1 cellular context compared by ENCODE assay signal in the genomic region with DNA sequence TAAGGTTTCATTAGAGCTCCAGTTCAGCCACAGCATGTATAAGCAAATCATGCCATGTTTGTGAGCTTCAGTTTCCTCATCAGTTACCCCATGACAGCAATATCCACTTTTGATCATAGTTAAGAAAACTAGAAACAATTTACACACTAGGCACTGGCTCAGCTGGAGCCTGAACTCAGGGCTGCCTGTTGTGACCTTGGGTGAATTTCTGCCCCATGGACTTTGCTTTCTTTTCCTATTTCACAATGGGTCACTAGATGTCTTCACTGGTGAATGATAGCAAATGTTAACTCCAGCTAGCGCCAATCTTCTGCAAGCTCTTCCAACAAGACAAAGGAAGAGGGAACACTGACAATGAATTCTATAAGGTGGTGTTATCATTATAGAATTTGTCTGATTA.
TF ChIP-seq lines count a peak whose summit lies in the region.

No MANE protein-coding gene starts in this region.

TF ChIP-seq in HepG2, 621 proteins besides CTCF, POLR2A, EP300 and RAD21 (continued from another document and continues in another):
- TF ChIP-seq ZBTB34 (CRISPR knock-in tag; IDR thresholded peaks at IDR 0.05) (no peak), NR2F1 (CRISPR knock-in tag; IDR thresholded peaks at IDR 0.05) (peak; percentile 64 to 70; a peak in 3 of 4 replicates), MIXL1 (CRISPR knock-in tag; IDR thresholded peaks at IDR 0.05) (0 out of 2 replicates have a peak, but pooled peaks have one; percentile 26), ZNF839 (CRISPR knock-in tag; IDR thresholded peaks at IDR 0.05; ENCODE audit: borderline replicate concordance) (no peak), TERF1 (CRISPR knock-in tag; IDR thresholded peaks at IDR 0.05) (no peak), KMT2B (CRISPR knock-in tag; IDR thresholded peaks at IDR 0.05) (no peak), ZNF629 (CRISPR knock-in tag; conservative IDR thresholded peaks at IDR 0.05) (peak; percentile 32; the same call in 1 of the 2 replicates), ZNF891 (CRISPR knock-in tag; IDR thresholded peaks at IDR 0.05) (no peak), PHF21A (CRISPR knock-in tag; IDR thresholded peaks at IDR 0.05) (peak; percentile 29; the same call in 1 of the 2 replicates), HES4 (CRISPR knock-in tag; IDR thresholded peaks at IDR 0.05; ENCODE audit: borderline replicate concordance) (no peak), TBP (CRISPR knock-in tag; IDR thresholded peaks at IDR 0.05) (no peak), PHB2 (IDR thresholded peaks at IDR 0.05; ENCODE audit: partially characterized antibody) (no peak), GFI1 (CRISPR knock-in tag; IDR thresholded peaks at IDR 0.05; ENCODE audit: borderline replicate concordance) (0 out of 2 replicates have a peak, but pooled peaks have one; percentile 48), IKZF4 (CRISPR knock-in tag; IDR thresholded peaks at IDR 0.05; ENCODE audit: borderline replicate concordance, low read depth, not compliant biosample characterization) (no peak), ATF2 (CRISPR knock-in tag; IDR thresholded peaks at IDR 0.05) (peak; percentile 44; the same call in 1 of the 2 replicates), ZNF549 (CRISPR knock-in tag; IDR thresholded peaks at IDR 0.05) (no peak), ZNF772 (CRISPR knock-in tag; IDR thresholded peaks at IDR 0.05) (no peak), ZKSCAN8 (CRISPR knock-in tag; IDR thresholded peaks at IDR 0.05; ENCODE audit: borderline replicate concordance) (no peak), ZNF235 (CRISPR knock-in tag; IDR thresholded peaks at IDR 0.05; ENCODE audit: borderline replicate concordance) (no peak), MXD1 (CRISPR knock-in tag; IDR thresholded peaks at IDR 0.05) (no peak), RXRB (CRISPR knock-in tag; IDR thresholded peaks at IDR 0.05; ENCODE audit: borderline replicate concordance) (peak; percentile 62), ZFP37 (CRISPR knock-in tag; IDR thresholded peaks at IDR 0.05; ENCODE audit: borderline replicate concordance) (no peak), MTA3 (CRISPR knock-in tag; IDR thresholded peaks at IDR 0.05) (no peak), PAF1 (CRISPR knock-in tag; IDR thresholded peaks at IDR 0.05) (no peak), ZSCAN9 (CRISPR knock-in tag; IDR thresholded peaks at IDR 0.05; ENCODE audit: borderline replicate concordance) (no peak), ZNF644 (CRISPR knock-in tag; IDR thresholded peaks at IDR 0.05; ENCODE audit: low read depth) (peak; percentile 69; the same call in 1 of the 2 replicates), MED13 (CRISPR knock-in tag; IDR thresholded peaks at IDR 0.05) (no peak), FOSL1 (CRISPR knock-in tag; IDR thresholded peaks at IDR 0.05; ENCODE audit: borderline replicate concordance) (no peak), TBX2 (CRISPR knock-in tag; IDR thresholded peaks at IDR 0.05; ENCODE audit: borderline replicate concordance) (no peak), KDM4B (CRISPR knock-in tag; IDR thresholded peaks at IDR 0.05) (no peak)
- TF ChIP-seq, protein P1, sequence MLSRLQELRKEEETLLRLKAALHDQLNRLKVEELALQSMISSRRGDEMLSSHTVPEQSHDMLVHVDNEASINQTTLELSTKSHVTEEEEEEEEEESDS (CRISPR knock-in tag; IDR thresholded peaks at IDR 0.05; ENCODE audit: borderline replicate concordance): no peak
- TF ChIP-seq, protein P2, sequence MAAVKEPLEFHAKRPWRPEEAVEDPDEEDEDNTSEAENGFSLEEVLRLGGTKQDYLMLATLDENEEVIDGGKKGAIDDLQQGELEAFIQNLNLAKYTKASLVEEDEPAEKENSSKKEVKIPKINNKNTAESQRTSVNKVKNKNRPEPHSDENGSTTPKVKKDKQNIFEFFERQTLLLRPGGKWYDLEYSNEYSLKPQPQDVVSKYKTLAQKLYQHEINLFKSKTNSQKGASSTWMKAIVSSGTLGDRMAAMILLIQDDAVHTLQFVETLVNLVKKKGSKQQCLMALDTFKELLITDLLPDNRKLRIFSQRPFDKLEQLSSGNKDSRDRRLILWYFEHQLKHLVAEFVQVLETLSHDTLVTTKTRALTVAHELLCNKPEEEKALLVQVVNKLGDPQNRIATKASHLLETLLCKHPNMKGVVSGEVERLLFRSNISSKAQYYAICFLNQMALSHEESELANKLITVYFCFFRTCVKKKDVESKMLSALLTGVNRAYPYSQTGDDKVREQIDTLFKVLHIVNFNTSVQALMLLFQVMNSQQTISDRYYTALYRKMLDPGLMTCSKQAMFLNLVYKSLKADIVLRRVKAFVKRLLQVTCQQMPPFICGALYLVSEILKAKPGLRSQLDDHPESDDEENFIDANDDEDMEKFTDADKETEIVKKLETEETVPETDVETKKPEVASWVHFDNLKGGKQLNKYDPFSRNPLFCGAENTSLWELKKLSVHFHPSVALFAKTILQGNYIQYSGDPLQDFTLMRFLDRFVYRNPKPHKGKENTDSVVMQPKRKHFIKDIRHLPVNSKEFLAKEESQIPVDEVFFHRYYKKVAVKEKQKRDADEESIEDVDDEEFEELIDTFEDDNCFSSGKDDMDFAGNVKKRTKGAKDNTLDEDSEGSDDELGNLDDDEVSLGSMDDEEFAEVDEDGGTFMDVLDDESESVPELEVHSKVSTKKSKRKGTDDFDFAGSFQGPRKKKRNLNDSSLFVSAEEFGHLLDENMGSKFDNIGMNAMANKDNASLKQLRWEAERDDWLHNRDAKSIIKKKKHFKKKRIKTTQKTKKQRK (IDR thresholded peaks at IDR 0.05; ENCODE audit: low read length): no peak
- TF ChIP-seq, protein P3, sequence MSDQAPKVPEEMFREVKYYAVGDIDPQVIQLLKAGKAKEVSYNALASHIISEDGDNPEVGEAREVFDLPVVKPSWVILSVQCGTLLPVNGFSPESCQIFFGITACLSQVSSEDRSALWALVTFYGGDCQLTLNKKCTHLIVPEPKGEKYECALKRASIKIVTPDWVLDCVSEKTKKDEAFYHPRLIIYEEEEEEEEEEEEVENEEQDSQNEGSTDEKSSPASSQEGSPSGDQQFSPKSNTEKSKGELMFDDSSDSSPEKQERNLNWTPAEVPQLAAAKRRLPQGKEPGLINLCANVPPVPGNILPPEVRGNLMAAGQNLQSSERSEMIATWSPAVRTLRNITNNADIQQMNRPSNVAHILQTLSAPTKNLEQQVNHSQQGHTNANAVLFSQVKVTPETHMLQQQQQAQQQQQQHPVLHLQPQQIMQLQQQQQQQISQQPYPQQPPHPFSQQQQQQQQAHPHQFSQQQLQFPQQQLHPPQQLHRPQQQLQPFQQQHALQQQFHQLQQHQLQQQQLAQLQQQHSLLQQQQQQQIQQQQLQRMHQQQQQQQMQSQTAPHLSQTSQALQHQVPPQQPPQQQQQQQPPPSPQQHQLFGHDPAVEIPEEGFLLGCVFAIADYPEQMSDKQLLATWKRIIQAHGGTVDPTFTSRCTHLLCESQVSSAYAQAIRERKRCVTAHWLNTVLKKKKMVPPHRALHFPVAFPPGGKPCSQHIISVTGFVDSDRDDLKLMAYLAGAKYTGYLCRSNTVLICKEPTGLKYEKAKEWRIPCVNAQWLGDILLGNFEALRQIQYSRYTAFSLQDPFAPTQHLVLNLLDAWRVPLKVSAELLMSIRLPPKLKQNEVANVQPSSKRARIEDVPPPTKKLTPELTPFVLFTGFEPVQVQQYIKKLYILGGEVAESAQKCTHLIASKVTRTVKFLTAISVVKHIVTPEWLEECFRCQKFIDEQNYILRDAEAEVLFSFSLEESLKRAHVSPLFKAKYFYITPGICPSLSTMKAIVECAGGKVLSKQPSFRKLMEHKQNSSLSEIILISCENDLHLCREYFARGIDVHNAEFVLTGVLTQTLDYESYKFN (CRISPR knock-in tag; conservative IDR thresholded peaks at IDR 0.05): peak; percentile 73
- TF ChIP-seq, protein P4, sequence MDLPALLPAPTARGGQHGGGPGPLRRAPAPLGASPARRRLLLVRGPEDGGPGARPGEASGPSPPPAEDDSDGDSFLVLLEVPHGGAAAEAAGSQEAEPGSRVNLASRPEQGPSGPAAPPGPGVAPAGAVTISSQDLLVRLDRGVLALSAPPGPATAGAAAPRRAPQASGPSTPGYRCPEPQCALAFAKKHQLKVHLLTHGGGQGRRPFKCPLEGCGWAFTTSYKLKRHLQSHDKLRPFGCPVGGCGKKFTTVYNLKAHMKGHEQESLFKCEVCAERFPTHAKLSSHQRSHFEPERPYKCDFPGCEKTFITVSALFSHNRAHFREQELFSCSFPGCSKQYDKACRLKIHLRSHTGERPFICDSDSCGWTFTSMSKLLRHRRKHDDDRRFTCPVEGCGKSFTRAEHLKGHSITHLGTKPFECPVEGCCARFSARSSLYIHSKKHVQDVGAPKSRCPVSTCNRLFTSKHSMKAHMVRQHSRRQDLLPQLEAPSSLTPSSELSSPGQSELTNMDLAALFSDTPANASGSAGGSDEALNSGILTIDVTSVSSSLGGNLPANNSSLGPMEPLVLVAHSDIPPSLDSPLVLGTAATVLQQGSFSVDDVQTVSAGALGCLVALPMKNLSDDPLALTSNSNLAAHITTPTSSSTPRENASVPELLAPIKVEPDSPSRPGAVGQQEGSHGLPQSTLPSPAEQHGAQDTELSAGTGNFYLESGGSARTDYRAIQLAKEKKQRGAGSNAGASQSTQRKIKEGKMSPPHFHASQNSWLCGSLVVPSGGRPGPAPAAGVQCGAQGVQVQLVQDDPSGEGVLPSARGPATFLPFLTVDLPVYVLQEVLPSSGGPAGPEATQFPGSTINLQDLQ (CRISPR knock-in tag; IDR thresholded peaks at IDR 0.05): no peak
- TF ChIP-seq, protein P5, sequence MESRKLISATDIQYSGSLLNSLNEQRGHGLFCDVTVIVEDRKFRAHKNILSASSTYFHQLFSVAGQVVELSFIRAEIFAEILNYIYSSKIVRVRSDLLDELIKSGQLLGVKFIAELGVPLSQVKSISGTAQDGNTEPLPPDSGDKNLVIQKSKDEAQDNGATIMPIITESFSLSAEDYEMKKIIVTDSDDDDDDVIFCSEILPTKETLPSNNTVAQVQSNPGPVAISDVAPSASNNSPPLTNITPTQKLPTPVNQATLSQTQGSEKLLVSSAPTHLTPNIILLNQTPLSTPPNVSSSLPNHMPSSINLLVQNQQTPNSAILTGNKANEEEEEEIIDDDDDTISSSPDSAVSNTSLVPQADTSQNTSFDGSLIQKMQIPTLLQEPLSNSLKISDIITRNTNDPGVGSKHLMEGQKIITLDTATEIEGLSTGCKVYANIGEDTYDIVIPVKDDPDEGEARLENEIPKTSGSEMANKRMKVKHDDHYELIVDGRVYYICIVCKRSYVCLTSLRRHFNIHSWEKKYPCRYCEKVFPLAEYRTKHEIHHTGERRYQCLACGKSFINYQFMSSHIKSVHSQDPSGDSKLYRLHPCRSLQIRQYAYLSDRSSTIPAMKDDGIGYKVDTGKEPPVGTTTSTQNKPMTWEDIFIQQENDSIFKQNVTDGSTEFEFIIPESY (CRISPR knock-in tag; IDR thresholded peaks at IDR 0.05): peak; percentile 73
- TF ChIP-seq, protein P6, sequence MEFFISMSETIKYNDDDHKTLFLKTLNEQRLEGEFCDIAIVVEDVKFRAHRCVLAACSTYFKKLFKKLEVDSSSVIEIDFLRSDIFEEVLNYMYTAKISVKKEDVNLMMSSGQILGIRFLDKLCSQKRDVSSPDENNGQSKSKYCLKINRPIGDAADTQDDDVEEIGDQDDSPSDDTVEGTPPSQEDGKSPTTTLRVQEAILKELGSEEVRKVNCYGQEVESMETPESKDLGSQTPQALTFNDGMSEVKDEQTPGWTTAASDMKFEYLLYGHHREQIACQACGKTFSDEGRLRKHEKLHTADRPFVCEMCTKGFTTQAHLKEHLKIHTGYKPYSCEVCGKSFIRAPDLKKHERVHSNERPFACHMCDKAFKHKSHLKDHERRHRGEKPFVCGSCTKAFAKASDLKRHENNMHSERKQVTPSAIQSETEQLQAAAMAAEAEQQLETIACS (CRISPR knock-in tag; IDR thresholded peaks at IDR 0.05): no peak
- TF ChIP-seq, protein P7, sequence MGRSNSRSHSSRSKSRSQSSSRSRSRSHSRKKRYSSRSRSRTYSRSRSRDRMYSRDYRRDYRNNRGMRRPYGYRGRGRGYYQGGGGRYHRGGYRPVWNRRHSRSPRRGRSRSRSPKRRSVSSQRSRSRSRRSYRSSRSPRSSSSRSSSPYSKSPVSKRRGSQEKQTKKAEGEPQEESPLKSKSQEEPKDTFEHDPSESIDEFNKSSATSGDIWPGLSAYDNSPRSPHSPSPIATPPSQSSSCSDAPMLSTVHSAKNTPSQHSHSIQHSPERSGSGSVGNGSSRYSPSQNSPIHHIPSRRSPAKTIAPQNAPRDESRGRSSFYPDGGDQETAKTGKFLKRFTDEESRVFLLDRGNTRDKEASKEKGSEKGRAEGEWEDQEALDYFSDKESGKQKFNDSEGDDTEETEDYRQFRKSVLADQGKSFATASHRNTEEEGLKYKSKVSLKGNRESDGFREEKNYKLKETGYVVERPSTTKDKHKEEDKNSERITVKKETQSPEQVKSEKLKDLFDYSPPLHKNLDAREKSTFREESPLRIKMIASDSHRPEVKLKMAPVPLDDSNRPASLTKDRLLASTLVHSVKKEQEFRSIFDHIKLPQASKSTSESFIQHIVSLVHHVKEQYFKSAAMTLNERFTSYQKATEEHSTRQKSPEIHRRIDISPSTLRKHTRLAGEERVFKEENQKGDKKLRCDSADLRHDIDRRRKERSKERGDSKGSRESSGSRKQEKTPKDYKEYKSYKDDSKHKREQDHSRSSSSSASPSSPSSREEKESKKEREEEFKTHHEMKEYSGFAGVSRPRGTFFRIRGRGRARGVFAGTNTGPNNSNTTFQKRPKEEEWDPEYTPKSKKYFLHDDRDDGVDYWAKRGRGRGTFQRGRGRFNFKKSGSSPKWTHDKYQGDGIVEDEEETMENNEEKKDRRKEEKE (IDR thresholded peaks at IDR 0.05): no peak
